Comparison of ENCODE assay signal across 1 cellular context in the genomic region with DNA sequence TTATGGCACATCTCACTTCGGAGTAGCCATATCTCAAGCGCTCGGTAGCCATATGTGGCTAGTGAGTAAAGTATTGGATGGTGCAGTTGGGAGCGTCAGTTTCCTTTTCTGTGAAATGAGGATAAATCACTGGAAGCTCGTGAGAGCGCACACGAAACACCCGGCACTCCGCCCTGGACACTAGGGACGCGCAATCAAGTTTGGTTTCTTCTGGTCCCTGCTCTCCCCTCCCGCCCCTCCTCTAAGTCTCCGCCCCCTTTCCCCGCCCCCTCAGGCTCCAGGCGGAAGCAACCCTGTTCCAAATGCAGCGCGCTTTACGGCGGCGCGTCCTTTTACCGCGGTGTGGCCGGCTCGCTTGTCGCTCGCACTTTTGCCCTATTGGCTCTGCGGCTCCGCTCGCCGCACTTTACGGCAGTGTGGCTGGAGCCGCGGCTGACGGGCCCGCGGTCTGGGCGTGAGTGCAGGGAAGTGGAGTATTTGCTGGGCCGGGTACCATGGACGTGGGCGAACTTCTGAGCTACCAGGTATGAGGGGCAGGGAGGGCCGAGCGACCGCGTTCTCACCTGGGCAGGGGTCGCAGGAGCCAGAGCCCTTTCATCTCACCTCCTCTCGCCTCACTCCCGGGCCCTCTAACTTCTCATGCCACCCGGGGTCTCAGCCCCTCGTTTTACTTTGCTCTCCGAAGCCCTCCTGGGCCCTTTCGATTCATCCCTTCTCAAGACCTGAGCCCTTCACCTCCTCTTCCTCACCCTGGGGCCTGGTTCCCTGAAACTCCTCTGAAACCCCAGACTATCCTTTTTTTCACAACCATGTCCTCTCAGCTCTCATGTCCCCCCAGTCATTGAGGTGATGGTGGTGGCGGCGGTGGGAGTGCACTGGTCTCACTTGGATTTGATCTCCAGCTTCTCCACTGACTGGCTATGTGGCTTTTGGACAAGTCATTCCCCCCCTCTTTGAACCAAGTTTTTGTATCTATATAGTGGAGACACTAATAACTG.
TF ChIP-seq lines count a peak whose summit lies in the region.

A gene with protein sequence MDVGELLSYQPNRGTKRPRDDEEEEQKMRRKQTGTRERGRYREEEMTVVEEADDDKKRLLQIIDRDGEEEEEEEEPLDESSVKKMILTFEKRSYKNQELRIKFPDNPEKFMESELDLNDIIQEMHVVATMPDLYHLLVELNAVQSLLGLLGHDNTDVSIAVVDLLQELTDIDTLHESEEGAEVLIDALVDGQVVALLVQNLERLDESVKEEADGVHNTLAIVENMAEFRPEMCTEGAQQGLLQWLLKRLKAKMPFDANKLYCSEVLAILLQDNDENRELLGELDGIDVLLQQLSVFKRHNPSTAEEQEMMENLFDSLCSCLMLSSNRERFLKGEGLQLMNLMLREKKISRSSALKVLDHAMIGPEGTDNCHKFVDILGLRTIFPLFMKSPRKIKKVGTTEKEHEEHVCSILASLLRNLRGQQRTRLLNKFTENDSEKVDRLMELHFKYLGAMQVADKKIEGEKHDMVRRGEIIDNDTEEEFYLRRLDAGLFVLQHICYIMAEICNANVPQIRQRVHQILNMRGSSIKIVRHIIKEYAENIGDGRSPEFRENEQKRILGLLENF (plus strand): TSS at position 402 of the 998 bp plus-strand sequence. CDS start 93 bp downstream, at position 495.

TF ChIP-seq in HepG2, 621 proteins besides CTCF, POLR2A, EP300 and RAD21 (continued from another document and continues in another):
- TF ChIP-seq, protein P1, sequence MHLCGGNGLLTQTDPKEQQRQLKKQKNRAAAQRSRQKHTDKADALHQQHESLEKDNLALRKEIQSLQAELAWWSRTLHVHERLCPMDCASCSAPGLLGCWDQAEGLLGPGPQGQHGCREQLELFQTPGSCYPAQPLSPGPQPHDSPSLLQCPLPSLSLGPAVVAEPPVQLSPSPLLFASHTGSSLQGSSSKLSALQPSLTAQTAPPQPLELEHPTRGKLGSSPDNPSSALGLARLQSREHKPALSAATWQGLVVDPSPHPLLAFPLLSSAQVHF (CRISPR knock-in tag; IDR thresholded peaks at IDR 0.05): no peak
- TF ChIP-seq KLF15 (CRISPR knock-in tag; IDR thresholded peaks at IDR 0.05; ENCODE audit: borderline replicate concordance) (peak; percentile 61; the same call in 1 of the 2 replicates), POLR2AphosphoS2 (IDR thresholded peaks at IDR 0.05; ENCODE audit: low read depth, low read length) (no peak), SIN3B (IDR thresholded peaks at IDR 0.05; ENCODE audit: low read length) (no peak), TBP (CRISPR knock-in tag; IDR thresholded peaks at IDR 0.05) (0 out of 2 replicates have a peak, but pooled peaks have one; percentile 69), KLF6 (CRISPR knock-in tag; IDR thresholded peaks at IDR 0.05) (peak; percentile 96), TARDBP (CRISPR knock-in tag; IDR thresholded peaks at IDR 0.05) (peak; percentile 88), ZNF260 (CRISPR knock-in tag; IDR thresholded peaks at IDR 0.05; ENCODE audit: borderline replicate concordance, low read depth) (peak; percentile 72; the same call in 1 of the 2 replicates), ETV6 (CRISPR knock-in tag; conservative IDR thresholded peaks at IDR 0.05) (0 out of 2 replicates have a peak, but pooled peaks have one; percentile 81), MTA1 (CRISPR knock-in tag; IDR thresholded peaks at IDR 0.05; ENCODE audit: borderline replicate concordance) (peak; percentile 87; the same call in 1 of the 2 replicates), ZFY (CRISPR knock-in tag; IDR thresholded peaks at IDR 0.05) (peak; percentile 99), ARNTL (CRISPR knock-in tag; IDR thresholded peaks at IDR 0.05) (peak; percentile 78), NFYB (CRISPR knock-in tag; IDR thresholded peaks at IDR 0.05) (peak; percentile 97), KLF16 (CRISPR knock-in tag; IDR thresholded peaks at IDR 0.05) (peak in 1 of 2 experiments; percentile 90; a peak in 2 of 4 replicates), NCOA1 (CRISPR knock-in tag; IDR thresholded peaks at IDR 0.05) (no peak), ZNF329 (CRISPR knock-in tag; IDR thresholded peaks at IDR 0.05; ENCODE audit: low read depth) (0 out of 2 replicates have a peak, but pooled peaks have one; percentile 5), HNRNPUL1 (IDR thresholded peaks at IDR 0.05; ENCODE audit: low read depth, low read length) (no peak; the same call in 1 of the 2 replicates), ZNF317 (CRISPR knock-in tag; IDR thresholded peaks at IDR 0.05) (peak; percentile 80), SRF (IDR thresholded peaks at IDR 0.05; ENCODE audit: low read depth, low read length) (no peak), NFYC (CRISPR knock-in tag; IDR thresholded peaks at IDR 0.05) (peak; percentile 97), NCOR1 (IDR thresholded peaks at IDR 0.05; ENCODE audit: borderline replicate concordance, low read length) (no peak), PHF8 (CRISPR knock-in tag; IDR thresholded peaks at IDR 0.05) (peak; percentile 99), SP5 (CRISPR knock-in tag; IDR thresholded peaks at IDR 0.05; ENCODE audit: borderline replicate concordance, low read depth) (peak; percentile 96), ZFAT (CRISPR knock-in tag; conservative IDR thresholded peaks at IDR 0.05) (peak; percentile 61; the same call in 1 of the 2 replicates), ZEB1 (IDR thresholded peaks at IDR 0.05; ENCODE audit: insufficient replicate concordance, low read depth) (no peak), FIP1L1 (IDR thresholded peaks at IDR 0.05; ENCODE audit: borderline replicate concordance, insufficient read depth, low read depth, low read length) (peak; percentile 87; the same call in 1 of the 2 replicates), STAT5B (CRISPR knock-in tag; IDR thresholded peaks at IDR 0.05) (peak; percentile 88; the same call in 1 of the 2 replicates), NBN (conservative IDR thresholded peaks at IDR 0.05) (no peak), RFX3 (CRISPR knock-in tag; IDR thresholded peaks at IDR 0.05) (peak; percentile 57), ZNF326 (CRISPR knock-in tag; IDR thresholded peaks at IDR 0.05; ENCODE audit: borderline replicate concordance) (0 out of 2 replicates have a peak, but pooled peaks have one; percentile 49), ZNF432 (CRISPR knock-in tag; IDR thresholded peaks at IDR 0.05; ENCODE audit: borderline replicate concordance) (no peak)
- TF ChIP-seq, protein P2, sequence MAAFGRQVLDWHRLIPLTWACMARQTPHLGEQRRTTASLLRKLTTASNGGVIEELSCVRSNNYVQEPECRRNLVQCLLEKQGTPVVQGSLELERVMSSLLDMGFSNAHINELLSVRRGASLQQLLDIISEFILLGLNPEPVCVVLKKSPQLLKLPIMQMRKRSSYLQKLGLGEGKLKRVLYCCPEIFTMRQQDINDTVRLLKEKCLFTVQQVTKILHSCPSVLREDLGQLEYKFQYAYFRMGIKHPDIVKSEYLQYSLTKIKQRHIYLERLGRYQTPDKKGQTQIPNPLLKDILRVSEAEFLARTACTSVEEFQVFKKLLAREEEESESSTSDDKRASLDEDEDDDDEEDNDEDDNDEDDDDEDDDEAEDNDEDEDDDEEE (CRISPR knock-in tag; IDR thresholded peaks at IDR 0.05): peak; percentile 74; the same call in 1 of the 2 replicates
- TF ChIP-seq, protein P3, sequence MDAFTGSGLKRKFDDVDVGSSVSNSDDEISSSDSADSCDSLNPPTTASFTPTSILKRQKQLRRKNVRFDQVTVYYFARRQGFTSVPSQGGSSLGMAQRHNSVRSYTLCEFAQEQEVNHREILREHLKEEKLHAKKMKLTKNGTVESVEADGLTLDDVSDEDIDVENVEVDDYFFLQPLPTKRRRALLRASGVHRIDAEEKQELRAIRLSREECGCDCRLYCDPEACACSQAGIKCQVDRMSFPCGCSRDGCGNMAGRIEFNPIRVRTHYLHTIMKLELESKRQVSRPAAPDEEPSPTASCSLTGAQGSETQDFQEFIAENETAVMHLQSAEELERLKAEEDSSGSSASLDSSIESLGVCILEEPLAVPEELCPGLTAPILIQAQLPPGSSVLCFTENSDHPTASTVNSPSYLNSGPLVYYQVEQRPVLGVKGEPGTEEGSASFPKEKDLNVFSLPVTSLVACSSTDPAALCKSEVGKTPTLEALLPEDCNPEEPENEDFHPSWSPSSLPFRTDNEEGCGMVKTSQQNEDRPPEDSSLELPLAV (CRISPR knock-in tag; conservative IDR thresholded peaks at IDR 0.05; ENCODE audit: low read depth): no peak
- TF ChIP-seq, protein P4, sequence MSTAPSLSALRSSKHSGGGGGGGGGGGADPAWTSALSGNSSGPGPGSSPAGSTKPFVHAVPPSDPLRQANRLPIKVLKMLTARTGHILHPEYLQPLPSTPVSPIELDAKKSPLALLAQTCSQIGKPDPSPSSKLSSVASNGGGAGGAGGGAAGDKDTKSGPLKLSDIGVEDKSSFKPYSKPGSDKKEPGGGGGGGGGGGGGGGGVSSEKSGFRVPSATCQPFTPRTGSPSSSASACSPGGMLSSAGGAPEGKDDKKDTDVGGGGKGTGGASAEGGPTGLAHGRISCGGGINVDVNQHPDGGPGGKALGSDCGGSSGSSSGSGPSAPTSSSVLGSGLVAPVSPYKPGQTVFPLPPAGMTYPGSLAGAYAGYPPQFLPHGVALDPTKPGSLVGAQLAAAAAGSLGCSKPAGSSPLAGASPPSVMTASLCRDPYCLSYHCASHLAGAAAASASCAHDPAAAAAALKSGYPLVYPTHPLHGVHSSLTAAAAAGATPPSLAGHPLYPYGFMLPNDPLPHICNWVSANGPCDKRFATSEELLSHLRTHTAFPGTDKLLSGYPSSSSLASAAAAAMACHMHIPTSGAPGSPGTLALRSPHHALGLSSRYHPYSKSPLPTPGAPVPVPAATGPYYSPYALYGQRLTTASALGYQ (CRISPR knock-in tag; IDR thresholded peaks at IDR 0.05): peak; percentile 79; the same call in 1 of the 2 replicates
- TF ChIP-seq, protein P5, sequence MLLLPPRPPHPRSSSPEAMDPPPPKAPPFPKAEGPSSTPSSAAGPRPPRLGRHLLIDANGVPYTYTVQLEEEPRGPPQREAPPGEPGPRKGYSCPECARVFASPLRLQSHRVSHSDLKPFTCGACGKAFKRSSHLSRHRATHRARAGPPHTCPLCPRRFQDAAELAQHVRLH (CRISPR knock-in tag; IDR thresholded peaks at IDR 0.05; ENCODE audit: borderline replicate concordance, low read depth): peak; percentile 95
- TF ChIP-seq, protein P6, sequence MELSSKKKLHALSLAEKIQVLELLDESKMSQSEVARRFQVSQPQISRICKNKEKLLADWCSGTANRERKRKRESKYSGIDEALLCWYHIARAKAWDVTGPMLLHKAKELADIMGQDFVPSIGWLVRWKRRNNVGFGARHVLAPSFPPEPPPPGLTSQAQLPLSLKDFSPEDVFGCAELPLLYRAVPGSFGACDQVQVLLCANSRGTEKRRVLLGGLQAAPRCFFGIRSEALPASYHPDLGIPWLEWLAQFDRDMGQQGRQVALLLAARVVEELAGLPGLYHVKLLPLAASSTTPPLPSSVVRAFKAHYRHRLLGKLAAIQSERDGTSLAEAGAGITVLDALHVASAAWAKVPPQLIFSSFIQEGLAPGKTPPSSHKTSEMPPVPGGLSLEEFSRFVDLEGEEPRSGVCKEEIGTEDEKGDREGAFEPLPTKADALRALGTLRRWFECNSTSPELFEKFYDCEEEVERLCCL (CRISPR knock-in tag; IDR thresholded peaks at IDR 0.05; ENCODE audit: borderline replicate concordance): no peak
- TF ChIP-seq, protein P7, sequence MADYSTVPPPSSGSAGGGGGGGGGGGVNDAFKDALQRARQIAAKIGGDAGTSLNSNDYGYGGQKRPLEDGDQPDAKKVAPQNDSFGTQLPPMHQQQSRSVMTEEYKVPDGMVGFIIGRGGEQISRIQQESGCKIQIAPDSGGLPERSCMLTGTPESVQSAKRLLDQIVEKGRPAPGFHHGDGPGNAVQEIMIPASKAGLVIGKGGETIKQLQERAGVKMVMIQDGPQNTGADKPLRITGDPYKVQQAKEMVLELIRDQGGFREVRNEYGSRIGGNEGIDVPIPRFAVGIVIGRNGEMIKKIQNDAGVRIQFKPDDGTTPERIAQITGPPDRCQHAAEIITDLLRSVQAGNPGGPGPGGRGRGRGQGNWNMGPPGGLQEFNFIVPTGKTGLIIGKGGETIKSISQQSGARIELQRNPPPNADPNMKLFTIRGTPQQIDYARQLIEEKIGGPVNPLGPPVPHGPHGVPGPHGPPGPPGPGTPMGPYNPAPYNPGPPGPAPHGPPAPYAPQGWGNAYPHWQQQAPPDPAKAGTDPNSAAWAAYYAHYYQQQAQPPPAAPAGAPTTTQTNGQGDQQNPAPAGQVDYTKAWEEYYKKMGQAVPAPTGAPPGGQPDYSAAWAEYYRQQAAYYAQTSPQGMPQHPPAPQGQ (CRISPR knock-in tag; IDR thresholded peaks at IDR 0.05; ENCODE audit: borderline replicate concordance): no peak
- TF ChIP-seq, protein P8, sequence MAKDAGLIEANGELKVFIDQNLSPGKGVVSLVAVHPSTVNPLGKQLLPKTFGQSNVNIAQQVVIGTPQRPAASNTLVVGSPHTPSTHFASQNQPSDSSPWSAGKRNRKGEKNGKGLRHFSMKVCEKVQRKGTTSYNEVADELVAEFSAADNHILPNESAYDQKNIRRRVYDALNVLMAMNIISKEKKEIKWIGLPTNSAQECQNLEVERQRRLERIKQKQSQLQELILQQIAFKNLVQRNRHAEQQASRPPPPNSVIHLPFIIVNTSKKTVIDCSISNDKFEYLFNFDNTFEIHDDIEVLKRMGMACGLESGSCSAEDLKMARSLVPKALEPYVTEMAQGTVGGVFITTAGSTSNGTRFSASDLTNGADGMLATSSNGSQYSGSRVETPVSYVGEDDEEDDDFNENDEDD (CRISPR knock-in tag; IDR thresholded peaks at IDR 0.05; ENCODE audit: borderline replicate concordance): peak; percentile 88; the same call in 1 of the 2 replicates
- TF ChIP-seq, protein P9, sequence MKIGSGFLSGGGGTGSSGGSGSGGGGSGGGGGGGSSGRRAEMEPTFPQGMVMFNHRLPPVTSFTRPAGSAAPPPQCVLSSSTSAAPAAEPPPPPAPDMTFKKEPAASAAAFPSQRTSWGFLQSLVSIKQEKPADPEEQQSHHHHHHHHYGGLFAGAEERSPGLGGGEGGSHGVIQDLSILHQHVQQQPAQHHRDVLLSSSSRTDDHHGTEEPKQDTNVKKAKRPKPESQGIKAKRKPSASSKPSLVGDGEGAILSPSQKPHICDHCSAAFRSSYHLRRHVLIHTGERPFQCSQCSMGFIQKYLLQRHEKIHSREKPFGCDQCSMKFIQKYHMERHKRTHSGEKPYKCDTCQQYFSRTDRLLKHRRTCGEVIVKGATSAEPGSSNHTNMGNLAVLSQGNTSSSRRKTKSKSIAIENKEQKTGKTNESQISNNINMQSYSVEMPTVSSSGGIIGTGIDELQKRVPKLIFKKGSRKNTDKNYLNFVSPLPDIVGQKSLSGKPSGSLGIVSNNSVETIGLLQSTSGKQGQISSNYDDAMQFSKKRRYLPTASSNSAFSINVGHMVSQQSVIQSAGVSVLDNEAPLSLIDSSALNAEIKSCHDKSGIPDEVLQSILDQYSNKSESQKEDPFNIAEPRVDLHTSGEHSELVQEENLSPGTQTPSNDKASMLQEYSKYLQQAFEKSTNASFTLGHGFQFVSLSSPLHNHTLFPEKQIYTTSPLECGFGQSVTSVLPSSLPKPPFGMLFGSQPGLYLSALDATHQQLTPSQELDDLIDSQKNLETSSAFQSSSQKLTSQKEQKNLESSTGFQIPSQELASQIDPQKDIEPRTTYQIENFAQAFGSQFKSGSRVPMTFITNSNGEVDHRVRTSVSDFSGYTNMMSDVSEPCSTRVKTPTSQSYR (CRISPR knock-in tag; IDR thresholded peaks at IDR 0.05; ENCODE audit: borderline replicate concordance): peak; percentile 65; the same call in 1 of the 2 replicates
- TF ChIP-seq, protein P10, sequence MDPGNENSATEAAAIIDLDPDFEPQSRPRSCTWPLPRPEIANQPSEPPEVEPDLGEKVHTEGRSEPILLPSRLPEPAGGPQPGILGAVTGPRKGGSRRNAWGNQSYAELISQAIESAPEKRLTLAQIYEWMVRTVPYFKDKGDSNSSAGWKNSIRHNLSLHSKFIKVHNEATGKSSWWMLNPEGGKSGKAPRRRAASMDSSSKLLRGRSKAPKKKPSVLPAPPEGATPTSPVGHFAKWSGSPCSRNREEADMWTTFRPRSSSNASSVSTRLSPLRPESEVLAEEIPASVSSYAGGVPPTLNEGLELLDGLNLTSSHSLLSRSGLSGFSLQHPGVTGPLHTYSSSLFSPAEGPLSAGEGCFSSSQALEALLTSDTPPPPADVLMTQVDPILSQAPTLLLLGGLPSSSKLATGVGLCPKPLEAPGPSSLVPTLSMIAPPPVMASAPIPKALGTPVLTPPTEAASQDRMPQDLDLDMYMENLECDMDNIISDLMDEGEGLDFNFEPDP (CRISPR knock-in tag; conservative IDR thresholded peaks at IDR 0.05): no peak
